In the genomic region with DNA sequence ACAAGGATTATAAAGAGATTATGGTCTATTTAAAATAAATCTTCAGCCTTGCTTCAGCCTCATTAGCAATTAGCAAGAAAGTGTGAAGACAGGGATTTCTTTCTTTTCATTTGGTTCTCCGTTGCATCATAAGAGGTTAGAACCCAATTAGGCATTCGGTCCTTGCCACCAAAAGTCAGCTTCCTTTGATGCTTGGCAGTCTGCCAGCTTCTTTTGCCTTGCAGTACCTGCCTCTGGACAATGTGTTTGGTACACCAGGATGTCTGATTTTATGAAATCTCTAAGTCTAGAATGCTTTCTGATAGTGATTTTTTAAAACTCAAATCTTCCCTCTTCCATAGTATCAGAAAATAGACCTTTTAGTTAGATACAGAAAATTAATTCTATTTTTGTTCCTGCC, we compare ENCODE assay signal across 14 cellular contexts. TPM values are rescaled to one million over a fixed set of nuclear protein-coding genes. Genes with fewer than 3 reads are reported as not detected.
DNase-seq lines count a peak whose midpoint lies in the region; ATAC-seq and TF ChIP-seq lines count a peak whose summit lies in the region.
"Had no signal": no experiment of that assay in that cellular context is flagged by ENCODE, and none has a peak within 500 bp of the region (broad histone marks: within the 10 kb centered on the region; RNA-seq: fewer than 3 reads in every experiment).

No MANE protein-coding gene starts in this region.

- no peak for ATAC-seq in GM18868 (IDR thresholded peaks at IDR 0.05; ENCODE audit: unreplicated experiment)
- no peak for ATAC-seq in WTC11
- ATAC-seq: CD8-positive, alpha-beta T cell had no signal

- H3K36me3 Mint-ChIP-seq in nephron progenitor cell (ENCODE audit: low read depth) (peaks cover 19% of the 10 kb centered on the region), WTC11 (peaks cover 7% of the 10 kb centered on the region)

- H3K27me3 Mint-ChIP-seq in nephron progenitor cell (ENCODE audit: low read depth, poor library complexity) (peaks cover 4% of the 10 kb centered on the region), WTC11 (ENCODE audit: low read depth) (no peaks in the 10 kb centered on the region)
- H3K27me3 Mint-ChIP-seq: naive thymus-derived CD4-positive, alpha-beta T cell had no signal

- no peak overlapping the region for H3K27ac Mint-ChIP-seq in nephron progenitor cell
- no peak overlapping the region for H3K27ac Mint-ChIP-seq in WTC11
- H3K27ac Mint-ChIP-seq: CD8-positive, alpha-beta T cell had no signal

- POLR2A ChIA-PET in WTC11 (lab: Charles Lee), result interaction anchor here (1.0 kb wide), 1 partner anchor 13 kb away, joined by 3 read pairs; a partner anchor contains a TSS

- H3K9me3 Mint-ChIP-seq in nephron progenitor cell, result no peaks in the 10 kb centered on the region
- H3K9me3 Mint-ChIP-seq in WTC11, result no peaks in the 10 kb centered on the region
- H3K9me3 Mint-ChIP-seq: CD8-positive, alpha-beta T cell; naive thymus-derived CD4-positive, alpha-beta T cell had no signal

- DNase-seq in NCI-H2081 (lab: John Stamatoyannopoulos, UW) (peak; percentile 28 to 57), NCI-H2081 treated with DMSO at 0.1 percent for 48 hours (lab: John Stamatoyannopoulos, UW) (no peak), NAMALWA (ENCODE audit: low spot score) (peak; percentile 28), NCI-H82 treated with DMSO at 0.1 percent for 48 hours (lab: John Stamatoyannopoulos, UW; ENCODE audit: unreplicated experiment) (peak; percentile 21), nephron progenitor cell (no peak), WTC11 (ENCODE audit: low spot score) (no peak)
- DNase-seq: cortex of kidney, NCI-H1694 treated with DMSO at 0.1 percent for 48 hours had no signal

- H3K4me3 Mint-ChIP-seq in nephron progenitor cell (no peak overlapping the region), WTC11 (no peak overlapping the region)
- H3K4me3 Mint-ChIP-seq: CD8-positive, alpha-beta T cell; naive thymus-derived CD4-positive, alpha-beta T cell had no signal

- H3K4me1 Mint-ChIP-seq in nephron progenitor cell, result peaks cover 26% of the 10 kb centered on the region
- peaks cover 13% of the 10 kb centered on the region for H3K4me1 Mint-ChIP-seq in WTC11

- TF ChIP-seq CTCF in nephron progenitor cell (IDR thresholded peaks at IDR 0.05) (no peak), WTC11 (IDR thresholded peaks at IDR 0.05) (no peak)

- peak overlapping the region; percentile 12 for H3K27ac ChIP-seq in cingulate gyrus (ENCODE audit: low read depth, low read length)
- H3K27ac ChIP-seq: SK-N-MC, upper lobe of right lung had no signal

- CTCF ChIA-PET in WTC11 (lab: Charles Lee), result interaction anchor here (0.7 to 2.1 kb wide), 11 partner anchors 13 to 207 kb away, joined by 3 to 16 read pairs (median 4); a partner anchor contains a TSS

TF ChIP-seq in WTC11, 78 proteins besides CTCF, POLR2A, EP300 and RAD21:
- TF ChIP-seq JUN (CRISPR knock-in tag; IDR thresholded peaks at IDR 0.05), result no peak
- no peak for TF ChIP-seq ZNF416 (CRISPR knock-in tag; IDR thresholded peaks at IDR 0.05)
- no peak for TF ChIP-seq ZNF423 (CRISPR knock-in tag; IDR thresholded peaks at IDR 0.05)
- no peak for TF ChIP-seq KAT7 (CRISPR knock-in tag; IDR thresholded peaks at IDR 0.05; ENCODE audit: borderline replicate concordance)
- TF ChIP-seq NR1H2 (CRISPR knock-in tag; IDR thresholded peaks at IDR 0.05), result no peak
- TF ChIP-seq, protein P1, sequence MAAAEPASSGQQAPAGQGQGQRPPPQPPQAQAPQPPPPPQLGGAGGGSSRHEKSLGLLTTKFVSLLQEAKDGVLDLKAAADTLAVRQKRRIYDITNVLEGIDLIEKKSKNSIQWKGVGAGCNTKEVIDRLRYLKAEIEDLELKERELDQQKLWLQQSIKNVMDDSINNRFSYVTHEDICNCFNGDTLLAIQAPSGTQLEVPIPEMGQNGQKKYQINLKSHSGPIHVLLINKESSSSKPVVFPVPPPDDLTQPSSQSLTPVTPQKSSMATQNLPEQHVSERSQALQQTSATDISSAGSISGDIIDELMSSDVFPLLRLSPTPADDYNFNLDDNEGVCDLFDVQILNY (CRISPR knock-in tag; IDR thresholded peaks at IDR 0.05), result no peak
- no peak for TF ChIP-seq MXD4 (CRISPR knock-in tag; IDR thresholded peaks at IDR 0.05; ENCODE audit: borderline replicate concordance)
- no peak for TF ChIP-seq GABPB1 (CRISPR knock-in tag; IDR thresholded peaks at IDR 0.05)

RNA-seq across cellular contexts. Expression of a gene that starts 12.5 kb away (rescaled TPM):
- total RNA-seq in WTC11 (2021), result 39.4 to 48.5 TPM (median 45.3 TPM) in 3 replicates

Comparison
In these comparisons a context has a peak if more than half of its experiments do, and no peak if none do; other contexts are left out.
1. DNase-seq: peak in NCI-H2081 (2 of 2), NAMALWA (single experiment) and NCI-H82 treated with DMSO at 0.1 percent for 48 hours (single experiment); none in NCI-H2081 treated with DMSO at 0.1 percent for 48 hours (single experiment), nephron progenitor cell (single experiment) and WTC11 (single experiment).